8 cellular contexts compared by ENCODE assay signal in the genomic region with DNA sequence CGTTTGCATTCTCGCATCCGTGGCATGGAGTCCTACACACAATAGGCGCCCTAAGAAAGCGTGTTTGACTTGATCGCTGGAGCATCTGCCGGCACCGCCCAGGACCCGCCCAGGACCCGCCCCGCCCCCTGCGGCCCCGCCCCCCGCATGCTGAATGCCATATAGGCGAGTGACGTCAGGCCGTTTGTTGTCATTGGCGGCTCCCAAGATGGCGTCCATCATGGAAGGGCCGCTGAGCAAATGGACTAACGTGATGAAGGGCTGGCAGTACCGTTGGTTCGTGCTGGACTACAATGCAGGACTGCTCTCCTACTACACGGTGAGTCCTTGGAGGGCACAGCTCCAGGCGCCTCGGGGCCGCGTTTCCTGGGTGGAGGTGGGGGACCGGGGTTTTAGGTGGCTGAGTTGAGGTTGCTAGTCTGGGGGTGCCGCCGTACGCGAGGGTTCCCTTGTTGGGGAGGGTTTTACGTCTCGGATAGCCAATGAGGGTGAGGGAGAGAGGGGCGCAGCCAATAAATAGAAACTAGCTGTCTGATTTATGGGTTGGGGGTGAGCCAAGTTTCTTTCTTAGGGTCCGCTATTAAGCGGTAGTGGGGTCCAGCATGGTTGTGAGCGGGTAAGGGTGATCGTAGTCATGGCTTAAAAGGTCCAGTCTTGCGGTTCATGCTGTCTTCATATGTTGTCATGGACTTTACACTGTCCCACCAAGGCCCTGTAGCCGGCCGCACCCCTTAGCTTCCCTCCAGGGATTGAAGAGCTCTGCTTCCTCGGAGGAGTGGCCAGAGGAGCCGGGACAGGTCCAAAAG.
DNase-seq lines count a peak whose midpoint lies in the region; ATAC-seq and TF ChIP-seq lines count a peak whose summit lies in the region.

A gene with protein sequence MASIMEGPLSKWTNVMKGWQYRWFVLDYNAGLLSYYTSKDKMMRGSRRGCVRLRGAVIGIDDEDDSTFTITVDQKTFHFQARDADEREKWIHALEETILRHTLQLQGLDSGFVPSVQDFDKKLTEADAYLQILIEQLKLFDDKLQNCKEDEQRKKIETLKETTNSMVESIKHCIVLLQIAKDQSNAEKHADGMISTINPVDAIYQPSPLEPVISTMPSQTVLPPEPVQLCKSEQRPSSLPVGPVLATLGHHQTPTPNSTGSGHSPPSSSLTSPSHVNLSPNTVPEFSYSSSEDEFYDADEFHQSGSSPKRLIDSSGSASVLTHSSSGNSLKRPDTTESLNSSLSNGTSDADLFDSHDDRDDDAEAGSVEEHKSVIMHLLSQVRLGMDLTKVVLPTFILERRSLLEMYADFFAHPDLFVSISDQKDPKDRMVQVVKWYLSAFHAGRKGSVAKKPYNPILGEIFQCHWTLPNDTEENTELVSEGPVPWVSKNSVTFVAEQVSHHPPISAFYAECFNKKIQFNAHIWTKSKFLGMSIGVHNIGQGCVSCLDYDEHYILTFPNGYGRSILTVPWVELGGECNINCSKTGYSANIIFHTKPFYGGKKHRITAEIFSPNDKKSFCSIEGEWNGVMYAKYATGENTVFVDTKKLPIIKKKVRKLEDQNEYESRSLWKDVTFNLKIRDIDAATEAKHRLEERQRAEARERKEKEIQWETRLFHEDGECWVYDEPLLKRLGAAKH (plus strand): TSS at position 190 of the 806 bp plus-strand sequence. CDS start 19 bp downstream, at position 209.

- DNase-seq in AG10803 (ENCODE audit: low read depth) (peak; percentile 89), NCI-H510A (lab: John Stamatoyannopoulos, UW) (peak; percentile 81), cerebellar nuclear complex (lab: John Stamatoyannopoulos, UW) (peak; percentile 44 to 87), kidney glomerular epithelial cell (lab: John Stamatoyannopoulos, UW) (peak; percentile 87)
- peak; percentile 74 for DNase-seq in activated CD4-positive, alpha-beta T cell treated with anti-CD3 and anti-CD28 coated beads for 1 hour
- peak; percentile 81 for DNase-seq in stimulated activated CD4-positive, alpha-beta T cell treated with anti-CD3 and anti-CD28 coated beads, Interleukin-15, amount 100 ng/mL, for 48 hours (ENCODE audit: low read depth in 2 of 2)

- peak within 1 kb of the TSS; percentile 78 for H3K4me3 ChIP-seq in AG10803 (ENCODE audit: low read length)

- peak; percentile 95 for ATAC-seq in HG03432 (IDR thresholded peaks at IDR 0.05; ENCODE audit: unreplicated experiment)

- no peak for TF ChIP-seq CTCF in AG10803 (conservative IDR thresholded peaks at IDR 0.05; ENCODE audit: low read length)

- TF ChIP-seq POLR2A in GM19099 (IDR thresholded peaks at IDR 0.05; ENCODE audit: extremely low read depth, insufficient read length, low read depth) = peak; percentile 68

Comparison
In these comparisons a context has a peak if more than half of its experiments do, and no peak if none do; other contexts are left out.
1. Peak in every context shown above with its lines: DNase-seq, ATAC-seq and H3K4me3 ChIP-seq.